ENCODE assay signal across 19 cellular contexts in the genomic region with DNA sequence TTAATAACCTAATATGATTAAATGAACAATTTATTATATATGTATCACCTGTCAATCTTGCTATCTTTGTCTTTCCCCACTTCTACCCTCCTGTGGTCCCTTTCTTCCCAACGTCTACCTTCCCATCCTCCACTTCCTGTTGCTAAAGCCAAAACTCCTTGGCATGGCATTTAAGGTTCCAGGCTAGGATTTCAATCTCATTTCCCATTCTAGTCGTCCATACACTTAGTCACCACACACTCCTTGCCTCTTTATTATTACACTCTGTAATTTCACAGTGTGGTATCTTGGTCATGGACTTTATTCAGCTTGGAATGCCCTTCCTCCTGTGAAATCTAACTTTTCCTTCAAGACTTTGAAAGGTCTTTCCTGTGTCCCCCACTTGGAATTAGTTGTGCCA.
A peak's percentile ranks its signal among the peaks of the same experiment; 100 is the strongest.
DNase-seq lines count a peak whose midpoint lies in the region; ATAC-seq, FAIRE-seq and TF ChIP-seq lines count a peak whose summit lies in the region.
"Had no signal": no experiment of that assay in that cellular context is flagged by ENCODE, and none has a peak within 500 bp of the region (broad histone marks: within the 10 kb centered on the region; RNA-seq: fewer than 3 reads in every experiment).

No MANE protein-coding gene starts in this region.

- no peaks in the 10 kb centered on the region for H3K27me3 ChIP-seq in endodermal cell (ENCODE audit: control insufficient read depth, insufficient read depth, low read length, poor library complexity, severe bottlenecking)
- H3K27me3 ChIP-seq in trophoblast cell (ENCODE audit: insufficient read depth, low read length) = no peaks in the 10 kb centered on the region

- no peak overlapping the region for H3K4me3 Mint-ChIP-seq in endodermal cell
- H3K4me3 Mint-ChIP-seq: CD4-positive, alpha-beta T cell had no signal

- no peak overlapping the region for H3K23ac ChIP-seq in trophoblast cell (ENCODE audit: low read length)

- H3K79me2 ChIP-seq in trophoblast cell (ENCODE audit: control insufficient read depth, insufficient read depth, low read length, poor library complexity) = no peaks in the 10 kb centered on the region

- H3K79me1 ChIP-seq in trophoblast cell (ENCODE audit: low read length) = peaks cover 4% of the 10 kb centered on the region

- H3K4me1 Mint-ChIP-seq in endodermal cell = peaks cover 61% of the 10 kb centered on the region

- H3K18ac ChIP-seq in trophoblast cell (ENCODE audit: low read length) = no peak overlapping the region

- H2AK5ac ChIP-seq in trophoblast cell (ENCODE audit: low read length) = no peak overlapping the region

- no peak overlapping the region for H4K12ac ChIP-seq in trophoblast cell (ENCODE audit: low read depth, low read length)

- H2BK12ac ChIP-seq in trophoblast cell (ENCODE audit: low read length) = peak overlapping the region; percentile 89

- H3K36me3 Mint-ChIP-seq in endodermal cell (ENCODE audit: low read depth) = peaks cover 28% of the 10 kb centered on the region

- H3K27ac ChIP-seq in endodermal cell (ENCODE audit: low read depth, low read length) = no peak overlapping the region
- peak overlapping the region; percentile 30 for H3K27ac ChIP-seq in trophoblast cell (ENCODE audit: low read depth, low read length)
- H3K27ac ChIP-seq: 22Rv1, A549, C4-2B had no signal

- peak overlapping the region; percentile 77 for H3K14ac ChIP-seq in trophoblast cell (ENCODE audit: low read length)

- DNase-seq in Daoy (ENCODE audit: low read depth) (peak; percentile 34), RCC 7860 (ENCODE audit: low spot score) (peak; percentile 40), endodermal cell (peak; percentile 30), trophoblast cell (no peak), hepatic stellate cell (ENCODE audit: low spot score) (no peak), NCI-H1105 (lab: John Stamatoyannopoulos, UW) (no peak)
- DNase-seq: AML-193; Caco-2; CD4-positive, alpha-beta T cell; GDM1 had no signal

- H3K27me3 Mint-ChIP-seq in endodermal cell (ENCODE audit: insufficient read depth) = no peaks in the 10 kb centered on the region
- H3K27me3 Mint-ChIP-seq: CD4-positive, alpha-beta T cell had no signal

- no peak overlapping the region for H3K4me2 ChIP-seq in trophoblast cell (ENCODE audit: low read length)
- H3K4me2 ChIP-seq: A549 had no signal

- 83 to 89% methylated on average over 2 of the region's 2 CpGs for WGBS in endodermal cell (ENCODE audit: insufficient coverage in 1 of 2, insufficient read length in 1 of 2), 2 experiments
- WGBS in trophoblast cell (ENCODE audit: extremely low coverage, insufficient coverage, insufficient read length) = no CpG with 5 or more reads among the region's 2 CpGs

- no peak overlapping the region for H2BK120ac ChIP-seq in trophoblast cell (ENCODE audit: insufficient read depth, low read length, poor library complexity)

- H2AFZ ChIP-seq in trophoblast cell (ENCODE audit: insufficient read depth, low read length, poor library complexity) = no peak overlapping the region

- H3K36me3 ChIP-seq in endodermal cell (ENCODE audit: control insufficient read depth, insufficient read depth, low read length) (peaks cover 4% of the 10 kb centered on the region), trophoblast cell (ENCODE audit: control insufficient read depth in 1 of 2, insufficient read depth in 2 of 2, low read length in 2 of 2) (peaks cover 2 to 17% of the 10 kb centered on the region in 2 experiments)

- no peak overlapping the region for H2BK5ac ChIP-seq in trophoblast cell (ENCODE audit: low read depth, low read length, poor library complexity)

- H3K4me3 ChIP-seq in endodermal cell (ENCODE audit: low read length) = no peak overlapping the region
- H3K4me3 ChIP-seq in trophoblast cell (ENCODE audit: low read depth, low read length) = no peak overlapping the region
- H3K4me3 ChIP-seq: A549, HAP-1 had no signal

- no peak for TF ChIP-seq CTCF in endodermal cell (conservative IDR thresholded peaks at IDR 0.05)

- no peak overlapping the region for H4K91ac ChIP-seq in trophoblast cell (ENCODE audit: low read depth, low read length)

- H3K27ac Mint-ChIP-seq in endodermal cell = peak overlapping the region; percentile 68
- H3K27ac Mint-ChIP-seq: CD4-positive, alpha-beta T cell had no signal

- FAIRE-seq in RCC 7860 (lab: Jason Lieb, UNC) = peak; percentile 84
- FAIRE-seq: A549, D721Med, GM12892, GM18507, H1 had no signal

- no peaks in the 10 kb centered on the region for H3K9me3 Mint-ChIP-seq in endodermal cell

- H4K8ac ChIP-seq in trophoblast cell (ENCODE audit: low read depth, low read length) = no peak overlapping the region

- no peak for ATAC-seq in HG02623 (IDR thresholded peaks at IDR 0.05; ENCODE audit: unreplicated experiment)
- ATAC-seq: A549 had no signal

- H3K9me3 ChIP-seq in endodermal cell (ENCODE audit: control insufficient read depth, low read length) (no peaks in the 10 kb centered on the region), trophoblast cell (ENCODE audit: insufficient read depth, low read depth, low read length) (no peaks in the 10 kb centered on the region)
- H3K9me3 ChIP-seq: A549, Caco-2, HAP-1 had no signal

- no peak overlapping the region for H3K9ac ChIP-seq in endodermal cell (ENCODE audit: extremely low read depth, low read length, poor library complexity, severe bottlenecking)
- H3K9ac ChIP-seq in trophoblast cell (ENCODE audit: low read length) = no peak overlapping the region

- H3K4me1 ChIP-seq in endodermal cell (ENCODE audit: control insufficient read depth, insufficient read depth, low read length) (peaks cover 8% of the 10 kb centered on the region), trophoblast cell (ENCODE audit: control insufficient read depth in 1 of 2, insufficient read depth in 2 of 2, low read length in 2 of 2) (peaks cover 0 to 9% of the 10 kb centered on the region in 2 experiments)
- H3K4me1 ChIP-seq: A549, Caco-2 had no signal

- no peak overlapping the region for H3K4ac ChIP-seq in trophoblast cell (ENCODE audit: low read depth, low read length)

Comparison
In these comparisons a context has a peak if more than half of its experiments do, and no peak if none do; other contexts are left out.
1. DNase-seq: peak in Daoy (single experiment), RCC 7860 (single experiment) and endodermal cell (single experiment); none in trophoblast cell (0 of 2), hepatic stellate cell (single experiment) and NCI-H1105 (single experiment).